ENCODE assay signal across 8 cellular contexts in genomic region chr2:207768168-207768890, GRCh38. TPM values are rescaled to one million over a fixed set of nuclear protein-coding genes. Genes with fewer than 3 reads are reported as not detected.
DNase-seq lines count a peak whose midpoint lies in the region; ATAC-seq, FAIRE-seq and TF ChIP-seq lines count a peak whose summit lies in the region.

No MANE protein-coding gene starts in this region.

- H3K27me3 Mint-ChIP-seq in osteocyte (ENCODE audit: unreplicated experiment), result peaks cover 26% of the 10 kb centered on the region

- peak overlapping the region; percentile 83 for H3K4me3 Mint-ChIP-seq in osteocyte (ENCODE audit: unreplicated experiment)

- peaks cover 3% of the 10 kb centered on the region for H3K36me3 Mint-ChIP-seq in osteocyte (ENCODE audit: unreplicated experiment)

- ATAC-seq in HG03095 (IDR thresholded peaks at IDR 0.05; ENCODE audit: unreplicated experiment), result no peak

- DNase-seq in GM18507 (ENCODE audit: extremely low spot score, insufficient read length, low read depth) (no peak), NCI-H460 (ENCODE audit: extremely low read depth, low read depth) (peak; percentile 16), germinal center (ENCODE audit: low spot score) (peak; percentile 28), osteocyte (ENCODE audit: extremely low spot score, unreplicated experiment) (no peak), OCI-M1 (lab: John Stamatoyannopoulos, UW) (no peak), NCI-H187 treated with DMSO at 0.1 percent for 48 hours (lab: John Stamatoyannopoulos, UW) (no peak)
- peak; percentile 71 for DNase-seq in activated effector memory CD4-positive, alpha-beta T cell treated with anti-CD3 and anti-CD28 coated beads, Interleukin-2, amount 50 U/mL, for 16 hours

- peaks cover 30% of the 10 kb centered on the region for H3K4me1 Mint-ChIP-seq in osteocyte (ENCODE audit: unreplicated experiment)

- peak overlapping the region; percentile 7 for H3K27ac Mint-ChIP-seq in osteocyte (ENCODE audit: unreplicated experiment)

- H3K9me3 Mint-ChIP-seq in osteocyte (ENCODE audit: unreplicated experiment), result no peaks in the 10 kb centered on the region

- peak; percentile 78 for FAIRE-seq in GM18507 (lab: Jason Lieb, UNC)

- no peak for TF ChIP-seq CTCF in osteocyte (IDR thresholded peaks at IDR 0.05)

RNA-seq across cellular contexts. Expression of gene FZD5, which starts 1.4 kb away (rescaled TPM):
- total RNA-seq in NCI-H460 (2014; rRNA removed; shearing (Covaris generic)), result 13.0 and 14.4 TPM in 2 replicates
- polyA plus RNA-seq in NCI-H460 (2014; cell fraction: nucleus; rRNA removed), result 13.1 and 14.4 TPM in 2 replicates
- total RNA-seq in osteocyte, result 1.8 and 2.1 TPM in 2 replicates

RNA-seq across cellular contexts. Expression of gene CCNYL1, which starts 56.9 kb away (rescaled TPM):
- total RNA-seq in NCI-H460 (2014; rRNA removed; shearing (Covaris generic)), result 16.8 TPM in 2 replicates
- 21.5 and 32.9 TPM in 2 replicates for polyA plus RNA-seq in NCI-H460 (2014; cell fraction: nucleus; rRNA removed)
- total RNA-seq in osteocyte, result 16.0 and 16.8 TPM in 2 replicates

Comparison
In these comparisons a context has a peak if more than half of its experiments do, and no peak if none do; other contexts are left out.
1. DNase-seq: peak in NCI-H460 (single experiment), activated effector memory CD4-positive, alpha-beta T cell treated with anti-CD3 and anti-CD28 coated beads, Interleukin-2, amount 50 U/mL, for 16 hours (single experiment) and germinal center (single experiment); none in GM18507 (single experiment), osteocyte (single experiment), OCI-M1 (single experiment) and NCI-H187 treated with DMSO at 0.1 percent for 48 hours (single experiment).